ENCODE assay signal across 28 cellular contexts in genomic region chr2:199946196-199946595, GRCh38. TPM values are rescaled to one million over a fixed set of nuclear protein-coding genes. Genes with fewer than 3 reads are reported as not detected.
DNase-seq lines count a peak whose midpoint lies in the region; ATAC-seq, FAIRE-seq and TF ChIP-seq lines count a peak whose summit lies in the region.
"Had no signal": no experiment of that assay in that cellular context is flagged by ENCODE, and none has a peak within 500 bp of the region (broad histone marks: within the 10 kb centered on the region; RNA-seq: fewer than 3 reads in every experiment).

No MANE protein-coding gene starts in this region.

- H3K4me1 ChIP-seq in spleen, result peaks cover 0 to 60% (median 16%) of the 10 kb centered on the region in 6 donors
- H3K4me1 ChIP-seq: SJSA1 had no signal

- no peak for TF ChIP-seq CTCF in activated CD8-positive, alpha-beta T cell treated with anti-CD3 and anti-CD28 coated beads for 36 hours (IDR thresholded peaks at IDR 0.05)
- TF ChIP-seq CTCF in spleen (IDR thresholded peaks at IDR 0.05 in 8 of 11, conservative IDR thresholded peaks at IDR 0.05 in 3 of 11), result no peak

- ATAC-seq in activated CD4-positive, alpha-beta T cell treated with anti-CD3 and anti-CD28 coated beads for 36 hours, result no peak
- no peak for ATAC-seq in activated CD8-positive, alpha-beta T cell treated with anti-CD3 and anti-CD28 coated beads for 36 hours
- ATAC-seq: GM23338 had no signal

- H3K4me3 Mint-ChIP-seq in activated CD4-positive, alpha-beta T cell treated with anti-CD3 and anti-CD28 coated beads for 36 hours, result no peak overlapping the region
- H3K4me3 Mint-ChIP-seq in activated CD8-positive, alpha-beta T cell treated with anti-CD3 and anti-CD28 coated beads for 36 hours, result no peak overlapping the region
- H3K4me3 Mint-ChIP-seq: GM23338, H9 had no signal

- peak; percentile 23 for FAIRE-seq in GM12891 (lab: Jason Lieb, UNC)
- FAIRE-seq: HTR-8/SVneo had no signal

- peak overlapping the region; percentile 24 for H3K27ac Mint-ChIP-seq in activated CD4-positive, alpha-beta T cell treated with anti-CD3 and anti-CD28 coated beads for 36 hours
- H3K27ac Mint-ChIP-seq in activated CD8-positive, alpha-beta T cell treated with anti-CD3 and anti-CD28 coated beads for 36 hours, result peak overlapping the region; percentile 13
- H3K27ac Mint-ChIP-seq: GM23338, H9 had no signal

- H3K9me3 ChIP-seq in spleen, result no peaks in the 10 kb centered on the region
- H3K9me3 ChIP-seq: SJSA1 had no signal

- H3K36me3 Mint-ChIP-seq in activated CD4-positive, alpha-beta T cell treated with anti-CD3 and anti-CD28 coated beads for 36 hours (ENCODE audit: low read depth), result peaks cover 28% of the 10 kb centered on the region
- peaks cover 20% of the 10 kb centered on the region for H3K36me3 Mint-ChIP-seq in activated CD8-positive, alpha-beta T cell treated with anti-CD3 and anti-CD28 coated beads for 36 hours (ENCODE audit: low read depth)

- DNase-seq in activated CD4-positive, alpha-beta T cell treated with anti-CD3 and anti-CD28 coated beads for 36 hours, result no peak
- no peak for DNase-seq in activated CD4-positive, alpha-beta T cell treated with anti-CD3 and anti-CD28 coated beads, Interleukin-2, amount 50 U/mL, for 1 hour
- no peak for DNase-seq in GM12891 (ENCODE audit: insufficient read length, low spot score)
- DNase-seq in activated CD8-positive, alpha-beta T cell treated with anti-CD3 and anti-CD28 coated beads for 36 hours, result no peak
- no peak for DNase-seq in spleen
- DNase-seq in NCI-H526 treated with DMSO at 0.1 percent for 48 hours (lab: John Stamatoyannopoulos, UW), result no peak
- no peak for DNase-seq in activated CD4-positive, alpha-beta T cell treated with anti-CD3 and anti-CD28 coated beads for 4 hours
- DNase-seq in NCI-H1417 (lab: John Stamatoyannopoulos, UW), result no peak
- DNase-seq: 8988T; ACHN; DMS153; DND-41; H9; KBM-7; MV-4-11; NCI-H1105; NCI-H146; NCI-H2029; NCI-H446; NCI-H524 treated with DMSO at 0.1 percent for 48 hours; NCI-H82; NK-92 treated with Interleukin-12 subunit alpha and Interleukin-12 subunit beta, amount 100 ng/mL, for 24 hours; PC-9; Right ventricle myocardium superior; RPMI8226 had no signal

- H3K9me3 Mint-ChIP-seq in activated CD4-positive, alpha-beta T cell treated with anti-CD3 and anti-CD28 coated beads for 36 hours (ENCODE audit: low read depth), result no peaks in the 10 kb centered on the region
- H3K9me3 Mint-ChIP-seq in activated CD8-positive, alpha-beta T cell treated with anti-CD3 and anti-CD28 coated beads for 36 hours, result no peaks in the 10 kb centered on the region
- H3K9me3 Mint-ChIP-seq: GM23338, H9 had no signal

- POLR2A ChIA-PET in activated CD4-positive, alpha-beta T cell treated with anti-CD3 and anti-CD28 coated beads for 36 hours (lab: Charles Lee), result no interaction called here
- POLR2A ChIA-PET in activated CD8-positive, alpha-beta T cell treated with anti-CD3 and anti-CD28 coated beads for 36 hours (lab: Charles Lee), result no interaction called here

- CTCF ChIA-PET in activated CD4-positive, alpha-beta T cell treated with anti-CD3 and anti-CD28 coated beads for 36 hours (lab: Charles Lee), result no interaction called here
- CTCF ChIA-PET in activated CD8-positive, alpha-beta T cell treated with anti-CD3 and anti-CD28 coated beads for 36 hours (lab: Charles Lee), result interaction anchor here (1.6 kb wide), 1 partner anchor 39 kb away, joined by 5 read pairs; no protein-coding TSS in a partner anchor

- peaks cover 19% of the 10 kb centered on the region for H3K4me1 Mint-ChIP-seq in activated CD4-positive, alpha-beta T cell treated with anti-CD3 and anti-CD28 coated beads for 36 hours
- peaks cover 21% of the 10 kb centered on the region for H3K4me1 Mint-ChIP-seq in activated CD8-positive, alpha-beta T cell treated with anti-CD3 and anti-CD28 coated beads for 36 hours (ENCODE audit: low read depth)

- H3K27me3 ChIP-seq in spleen (replicated peaks in 1 of 7), result no peaks in the 10 kb centered on the region
- H3K27me3 ChIP-seq: SJSA1 had no signal

- H3K27me3 Mint-ChIP-seq in activated CD4-positive, alpha-beta T cell treated with anti-CD3 and anti-CD28 coated beads for 36 hours, result no peaks in the 10 kb centered on the region
- no peaks in the 10 kb centered on the region for H3K27me3 Mint-ChIP-seq in activated CD8-positive, alpha-beta T cell treated with anti-CD3 and anti-CD28 coated beads for 36 hours

- WGBS in spleen, 5 donors, result 49 to 97% (median 77%) methylated on average over 1 of the region's 1 CpG

- H3K27ac ChIP-seq in spleen, result peak overlapping the region in 6 of 8 donors; percentile 36 to 80 (median 67)
- H3K27ac ChIP-seq: PC-9, SJSA1 had no signal

- TF ChIP-seq POLR2A in GM12891 (IDR thresholded peaks at IDR 0.05; ENCODE audit: low read depth, low read length) (no peak), spleen (IDR thresholded peaks at IDR 0.05) (no peak)

- intact Hi-C loops in activated CD4-positive, alpha-beta T cell treated with anti-CD3 and anti-CD28 coated beads for 36 hours (cut with DNase I, micrococcal nuclease), result no loop called here
- intact Hi-C loops in activated CD8-positive, alpha-beta T cell treated with anti-CD3 and anti-CD28 coated beads for 36 hours (cut with micrococcal nuclease), result loop anchor here (10.0 kb wide), 2 partner anchors 101 to 1909 kb away; no protein-coding TSS in a partner anchor
- intact Hi-C loops in spleen (cut with DNase I; ENCODE audit: low total_unique reads), result no loop called here

- H3K4me3 ChIP-seq in spleen, result no peak overlapping the region
- H3K4me3 ChIP-seq: GM23338, PC-9, SJSA1 had no signal

- H3K36me3 ChIP-seq in spleen, result peaks cover 0 to 93% (median 18%) of the 10 kb centered on the region in 6 donors

TF ChIP-seq in GM12891, 5 proteins besides CTCF, POLR2A, EP300 and RAD21:
- TF ChIP-seq PAX5 (IDR thresholded peaks at IDR 0.05; ENCODE audit: insufficient read depth, low read length, severe bottlenecking) (no peak), POLR2AphosphoS5 (IDR thresholded peaks at IDR 0.05; ENCODE audit: low read depth, low read length) (no peak), POU2F2 (IDR thresholded peaks at IDR 0.05; ENCODE audit: low read depth, low read length) (no peak), SPI1 (IDR thresholded peaks at IDR 0.05; ENCODE audit: low read depth, low read length) (no peak), TAF1 (IDR thresholded peaks at IDR 0.05; ENCODE audit: low read depth, low read length) (no peak)

RNA-seq across cellular contexts. Expression of gene TYW5, which starts 9.1 kb away (rescaled TPM):
- total RNA-seq in activated CD4-positive, alpha-beta T cell treated with anti-CD3 and anti-CD28 coated beads for 36 hours, result 10 to 100 TPM in 1 of 2 experiments, 1 to 10 TPM in 1; 9.6 to 10.1 TPM
- polyA plus RNA-seq in GM12891 (2012; ENCODE audit: low read depth, missing spikeins), result 4.7 TPM
- 1 to 10 TPM; 8.3 to 8.4 TPM for total RNA-seq in activated CD8-positive, alpha-beta T cell treated with anti-CD3 and anti-CD28 coated beads for 36 hours
- total RNA-seq in spleen, result 10 to 100 TPM in 6 of 7 donors, 1 to 10 TPM in 1; 7.5 to 15.9 (median 10.6) TPM
- 1 to 10 TPM; 2.7 to 3.9 (median 2.9) TPM for polyA plus RNA-seq in spleen

RNA-seq across cellular contexts. Expression of gene MAIP1, which starts 9.2 kb away (rescaled TPM):
- total RNA-seq in activated CD4-positive, alpha-beta T cell treated with anti-CD3 and anti-CD28 coated beads for 36 hours, result 10 to 100 TPM; 26.1 to 27.5 TPM
- 18.7 TPM for polyA plus RNA-seq in GM12891 (2012; ENCODE audit: low read depth, missing spikeins)
- total RNA-seq in activated CD8-positive, alpha-beta T cell treated with anti-CD3 and anti-CD28 coated beads for 36 hours, result 10 to 100 TPM; 31.9 to 32.3 TPM
- 10 to 100 TPM in 6 of 7 donors, 1 to 10 TPM in 1; 9.3 to 24.8 (median 12.0) TPM for total RNA-seq in spleen
- polyA plus RNA-seq in spleen, result 10 to 100 TPM in 2 of 3 donors, 1 to 10 TPM in 1; 8.1 to 15.3 (median 12.0) TPM

RNA-seq across cellular contexts. Expression of gene C2orf69, which starts 35.1 kb away (rescaled TPM):
- total RNA-seq in activated CD4-positive, alpha-beta T cell treated with anti-CD3 and anti-CD28 coated beads for 36 hours, result 10 to 100 TPM; 12.4 to 15.3 TPM
- polyA plus RNA-seq in GM12891 (2012; ENCODE audit: low read depth, missing spikeins), result 6.2 TPM
- 10 to 100 TPM; 15.9 to 17.0 TPM for total RNA-seq in activated CD8-positive, alpha-beta T cell treated with anti-CD3 and anti-CD28 coated beads for 36 hours
- 10 to 100 TPM in 6 of 7 donors, 1 to 10 TPM in 1; 9.6 to 13.3 (median 12.3) TPM for total RNA-seq in spleen
- 1 to 10 TPM; 4.7 to 7.4 (median 5.6) TPM for polyA plus RNA-seq in spleen
